Comparison of ENCODE assay signal across 21 cellular contexts in the genomic region with DNA sequence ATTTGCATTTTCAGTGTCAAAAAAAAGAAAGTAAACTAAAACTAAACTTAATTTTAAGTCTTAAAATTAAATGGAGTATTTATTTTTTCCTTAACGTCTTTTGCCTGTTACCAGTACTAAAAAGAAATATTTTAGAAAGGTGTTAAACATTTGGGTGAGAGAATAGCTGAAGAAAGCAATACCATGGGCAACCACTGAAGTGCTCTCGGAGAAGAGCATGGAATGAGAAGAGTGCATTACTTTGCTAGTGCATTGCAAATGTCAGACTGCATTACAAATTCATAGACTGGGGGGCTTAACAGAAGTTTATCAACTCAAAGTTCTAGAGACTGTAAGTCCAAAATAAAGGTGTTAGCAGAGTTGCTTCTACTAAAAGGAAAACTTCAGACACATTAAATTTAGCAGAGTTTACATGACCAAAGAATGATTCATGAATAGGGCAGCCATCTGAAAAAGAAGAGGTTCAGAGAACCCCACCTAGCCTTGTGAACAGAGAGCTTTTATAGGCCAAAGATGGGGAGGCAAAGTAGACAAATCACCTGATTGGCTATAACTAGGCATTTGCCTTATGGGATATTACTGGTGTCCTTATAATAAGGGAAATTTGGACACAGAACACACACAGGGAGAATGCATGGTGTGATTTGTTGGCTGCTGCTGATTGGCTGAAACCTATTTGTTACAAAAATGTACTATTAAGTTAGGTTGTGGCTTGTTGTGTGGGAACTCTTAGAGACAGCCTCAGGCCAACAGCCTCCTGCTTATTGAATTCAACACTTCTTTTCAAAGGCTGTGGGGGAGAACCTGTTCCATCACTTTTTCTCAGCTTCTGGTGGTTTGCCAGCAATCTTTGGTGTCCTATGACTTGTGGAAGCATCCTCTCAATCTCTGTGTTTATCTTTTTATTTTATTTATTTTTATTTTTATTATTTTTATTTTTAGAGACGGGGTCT.
DNase-seq lines count a peak whose midpoint lies in the region; ATAC-seq and TF ChIP-seq lines count a peak whose summit lies in the region.
"Had no signal": no experiment of that assay in that cellular context is flagged by ENCODE, and none has a peak within 500 bp of the region (broad histone marks: within the 10 kb centered on the region; RNA-seq: fewer than 3 reads in every experiment).

No MANE protein-coding gene starts in this region.

- TF ChIP-seq CTCF in HFFc6 (IDR thresholded peaks at IDR 0.05) (peak; percentile 21; the same call in 1 of the 2 replicates), fibroblast of the aortic adventitia (IDR thresholded peaks at IDR 0.05; ENCODE audit: insufficient read depth, low read length) (peak; percentile 5)

- H3K4me3 ChIP-seq in SK-N-MC, result no peak overlapping the region
- H3K4me3 ChIP-seq in fibroblast of the aortic adventitia (ENCODE audit: low read depth, low read length), result no peak overlapping the region

- peak; percentile 6 for DNase-seq in EH (ENCODE audit: low read depth)
- no peak for DNase-seq in HFFc6
- no peak for DNase-seq in SK-N-MC (ENCODE audit: low read depth, low spot score)
- no peak for DNase-seq in fibroblast of the aortic adventitia (ENCODE audit: low read depth)
- DNase-seq in hypothalamus (lab: John Stamatoyannopoulos, UW), result no peak
- no peak for DNase-seq in activated CD4-positive, alpha-beta T cell treated with anti-CD3 and anti-CD28 coated beads for 1 hour
- DNase-seq: CD4-positive, CD25-positive, alpha-beta regulatory T cell; DND-41; H7; IMR-90; MM.1S; NCI-H1092 treated with DMSO at 0.1 percent for 48 hours; NCI-H146; NCI-H2029 treated with DMSO at 0.1 percent for 48 hours; NCI-H2171 treated with DMSO at 0.1 percent for 48 hours; NCI-H446; NCI-H526; RPMI8226; SHP77 treated with DMSO at 0.1 percent for 48 hours; SK-N-SH had no signal

- peaks cover 5% of the 10 kb centered on the region for H3K27me3 Mint-ChIP-seq in HFFc6 (ENCODE audit: insufficient read depth)

- no peak overlapping the region for H3K27ac Mint-ChIP-seq in HFFc6
- H3K27ac Mint-ChIP-seq: CD4-positive, CD25-positive, alpha-beta regulatory T cell had no signal

- no peak for ATAC-seq in HG02981 (IDR thresholded peaks at IDR 0.05; ENCODE audit: unreplicated experiment)

- no peak overlapping the region for H3K9ac ChIP-seq in SK-N-MC (ENCODE audit: insufficient read length)
- H3K9ac ChIP-seq: SK-N-SH had no signal

- H3K9me3 Mint-ChIP-seq in HFFc6, result no peaks in the 10 kb centered on the region
- H3K9me3 Mint-ChIP-seq: CD4-positive, CD25-positive, alpha-beta regulatory T cell had no signal

- H3K4me3 Mint-ChIP-seq in HFFc6, result no peak overlapping the region
- H3K4me3 Mint-ChIP-seq: CD4-positive, CD25-positive, alpha-beta regulatory T cell had no signal

- H3K27ac ChIP-seq in SK-N-MC, result 0 out of 2 replicates have a peak overlapping the region, but pooled peaks have one; percentile 35

- no peaks in the 10 kb centered on the region for H3K36me3 Mint-ChIP-seq in HFFc6 (ENCODE audit: low read depth)
- H3K36me3 Mint-ChIP-seq: CD4-positive, CD25-positive, alpha-beta regulatory T cell had no signal

- H3K36me3 ChIP-seq in SK-N-MC (ENCODE audit: insufficient read depth, low read length), result no peaks in the 10 kb centered on the region

- peaks cover 5% of the 10 kb centered on the region; the same call in 1 of the 2 replicates for H3K4me1 Mint-ChIP-seq in HFFc6 (ENCODE audit: low read depth)
- H3K4me1 Mint-ChIP-seq: CD4-positive, CD25-positive, alpha-beta regulatory T cell had no signal

- H3K9me3 ChIP-seq in SK-N-MC (ENCODE audit: low read depth, low read length), result no peaks in the 10 kb centered on the region
- H3K9me3 ChIP-seq: SK-N-SH had no signal
